Comparison of ENCODE assay signal across 22 cellular contexts in genomic region chr2:198055726-198056125, GRCh38.
"Had no signal": no experiment of that assay in that cellular context is flagged by ENCODE, and none has a peak within 500 bp of the region (broad histone marks: within the 10 kb centered on the region; RNA-seq: fewer than 3 reads in every experiment).

No MANE protein-coding gene starts in this region.

- H3K27ac ChIP-seq: coronary artery, epithelial cell of prostate, esophagus muscularis mucosa, gastroesophageal sphincter, parathyroid adenoma, stomach had no signal

- ATAC-seq: gastroesophageal sphincter, left lobe of liver, right cardiac atrium had no signal

- H3K4me3 Mint-ChIP-seq: naive B cell, nephron progenitor cell, type B pancreatic cell had no signal

- H3K27me3 Mint-ChIP-seq: naive B cell had no signal

- H3K9me3 ChIP-seq: esophagus muscularis mucosa, gastroesophageal sphincter, stomach had no signal

- H3K27me3 ChIP-seq: esophagus muscularis mucosa, gastroesophageal sphincter, stomach had no signal

- H3K36me3 Mint-ChIP-seq: naive B cell, type B pancreatic cell had no signal

- FAIRE-seq: endometrium, small intestine, urothelium cell line had no signal

- H3K36me3 ChIP-seq: esophagus muscularis mucosa, gastroesophageal sphincter, stomach had no signal

- H3K4me3 ChIP-seq: coronary artery, esophagus muscularis mucosa, gastroesophageal sphincter, lung, stomach had no signal

- H3K9ac ChIP-seq: parathyroid adenoma had no signal

- H2AFZ ChIP-seq: parathyroid adenoma had no signal

- H3K79me2 ChIP-seq: parathyroid adenoma had no signal

- DNase-seq: effector memory CD4-positive, alpha-beta T cell; glutamatergic neuron; islet precursor cell; mesenchymal stem cell; naive B cell; nephron progenitor cell; right cardiac atrium; small intestine; stimulated activated CD4-positive, alpha-beta T cell treated with anti-CD3 and anti-CD28 coated beads, Interleukin-12 subunit alpha, Interleukin-12 subunit beta, amount 100 ng/mL, for 4 hours; stimulated activated naive CD4-positive, alpha-beta T cell; stomach; substantia nigra had no signal

- H3K4me1 Mint-ChIP-seq: naive B cell, nephron progenitor cell had no signal

- H3K27ac Mint-ChIP-seq: naive B cell, nephron progenitor cell, type B pancreatic cell had no signal
